In the genomic region with DNA sequence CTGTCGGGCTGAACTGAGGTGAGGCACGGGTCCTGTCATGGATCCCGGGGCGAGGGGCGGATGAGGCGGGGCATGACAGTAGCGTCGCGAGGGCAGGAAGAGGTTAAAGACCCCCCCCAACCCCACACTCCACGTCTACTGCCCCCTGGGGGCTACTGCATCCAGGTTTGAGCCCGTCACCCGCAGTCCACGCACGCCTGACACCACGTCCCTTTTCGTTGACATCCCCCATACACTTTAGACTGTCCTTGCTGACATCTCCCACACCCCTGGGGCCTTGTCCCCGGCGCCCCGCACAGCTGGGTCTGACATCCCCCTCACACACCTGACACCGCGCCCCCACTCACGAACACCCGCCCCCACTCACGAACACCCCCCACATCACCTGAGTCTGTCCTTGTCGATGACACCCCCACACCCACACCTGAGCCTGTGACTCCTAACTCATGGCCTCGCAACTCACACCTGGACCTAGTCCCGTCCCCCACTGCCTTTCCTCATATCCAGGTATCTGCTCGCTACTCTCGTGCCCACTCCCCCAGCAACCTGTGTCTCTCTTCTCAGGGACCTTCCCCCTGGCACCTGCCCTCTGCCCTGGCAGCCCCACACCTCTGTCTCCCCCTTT, we compare ENCODE assay signal across 8 cellular contexts. TPM values are rescaled to one million over a fixed set of nuclear protein-coding genes. Genes with fewer than 3 reads are reported as not detected.
DNase-seq lines count a peak whose midpoint lies in the region; ATAC-seq, FAIRE-seq and TF ChIP-seq lines count a peak whose summit lies in the region.

No MANE protein-coding gene starts in this region.

- no peak overlapping the region for H4K91ac ChIP-seq in H1 (replicated peaks; ENCODE audit: insufficient read length, low read length)

- peaks cover 16% of the 10 kb centered on the region for H3K4me1 Mint-ChIP-seq in neural progenitor cell

- DNase-seq in GM19239 (ENCODE audit: insufficient read length, low spot score) (peak; percentile 52), RWPE1 (ENCODE audit: low spot score) (peak; percentile 18), H1 (ENCODE audit: low read depth in 1 of 2, low spot score in 2 of 2) (no peak), neural progenitor cell (ENCODE audit: low spot score) (no peak)
- no peak for DNase-seq in stimulated activated CD4-positive, alpha-beta T cell treated with anti-CD3 and anti-CD28 coated beads, Interleukin-4, amount 100 ng/mL, for 1 hour

- H3K4me3 ChIP-seq in BLaER1, result peak overlapping the region; percentile 81
- peak overlapping the region; percentile 32 to 67 (median 51); a peak in 7 of 8 replicates for H3K4me3 ChIP-seq in H1 (ENCODE audit: extremely low read depth in 1 of 4, insufficient read depth in 2 of 4, low read depth in 3 of 4, low read length in 4 of 4)
- H3K4me3 ChIP-seq in neural progenitor cell, result peak overlapping the region; percentile 48

- H3K14ac ChIP-seq in H1 (ENCODE audit: insufficient read length), result no peak overlapping the region

- no peaks in the 10 kb centered on the region for H3K79me2 ChIP-seq in H1 (ENCODE audit: control insufficient read depth in 1 of 2, insufficient read depth in 2 of 2, low read length in 2 of 2)
- no peaks in the 10 kb centered on the region for H3K79me2 ChIP-seq in neural progenitor cell (ENCODE audit: low read depth)

- ATAC-seq in HG02884 (IDR thresholded peaks at IDR 0.05; ENCODE audit: unreplicated experiment) (no peak), GM18519 (IDR thresholded peaks at IDR 0.05; ENCODE audit: low FRiP score, unreplicated experiment) (no peak)

- H3K23ac ChIP-seq in H1 (ENCODE audit: insufficient read length), result no peak overlapping the region

- no peaks in the 10 kb centered on the region for H3K27me3 ChIP-seq in BLaER1
- H3K27me3 ChIP-seq in H1 (replicated peaks in 1 of 4; ENCODE audit: control insufficient read depth in 3 of 4, extremely low read depth in 1 of 4, insufficient read depth in 3 of 4, low read length in 3 of 4), result peaks cover 0 to 41% (median 30%) of the 10 kb centered on the region in 4 experiments; a peak in 6 of 7 replicates
- H3K27me3 ChIP-seq in neural progenitor cell, result peaks cover 47% of the 10 kb centered on the region

- H3K56ac ChIP-seq in H1 (replicated peaks; ENCODE audit: insufficient read length, low read depth, low read length), result no peak overlapping the region

- 31% methylated on average over 12 of the region's 29 CpGs; no CpG with 5 or more reads in 1 of the 2 experiments for WGBS in H1 (ENCODE audit: extremely low coverage in 1 of 2, insufficient coverage in 1 of 2, insufficient read length in 1 of 2, insufficient replicate concordance in 2 of 2, low coverage in 1 of 2, low lambda C conversion rate in 2 of 2, missing lambda C conversion rate in 1 of 2), 2 experiments

- H3K4me2 ChIP-seq in BLaER1 (peak overlapping the region; percentile 97), H1 (ENCODE audit: insufficient read depth in 1 of 2, low read depth in 2 of 2, low read length in 2 of 2) (peak overlapping the region; percentile 72 to 92), neural progenitor cell (peak overlapping the region; percentile 81)

- no peak overlapping the region for H2BK5ac ChIP-seq in H1 (ENCODE audit: low read depth, low read length)

- TF ChIP-seq EP300 in H1 (IDR thresholded peaks at IDR 0.05; ENCODE audit: borderline replicate concordance in 1 of 2, low read depth in 2 of 2, low read length in 2 of 2), result no peak

- H4K20me1 ChIP-seq in BLaER1 (no peaks in the 10 kb centered on the region), H1 (replicated peaks in 1 of 2; ENCODE audit: control insufficient read depth in 1 of 2, insufficient read depth in 2 of 2, low read length in 2 of 2) (peaks cover 2 to 7% of the 10 kb centered on the region in 2 experiments), neural progenitor cell (ENCODE audit: low read depth) (peaks cover 3% of the 10 kb centered on the region)

- POLR2A ChIA-PET in RWPE1 (lab: Yijun Ruan, JAX; ENCODE audit: low non-redundant PET) (no interaction called here), H1 (lab: Charles Lee; ENCODE audit: partially characterized antibody) (interaction anchor here (1.0 to 5.1 kb wide), 10 partner anchors 10 to 160 kb away, joined by 3 to 31 read pairs (median 4); no protein-coding TSS in a partner anchor)

- H4K5ac ChIP-seq in H1 (ENCODE audit: insufficient read length, low read depth, low read length), result no peak overlapping the region

- no peak for FAIRE-seq in GM19239 (lab: Jason Lieb, UNC)
- no peak for FAIRE-seq in H1 (lab: Jason Lieb, UNC)

- no peak overlapping the region for H3K18ac ChIP-seq in H1 (ENCODE audit: extremely low read depth, low read length)

- H4K8ac ChIP-seq in H1 (ENCODE audit: extremely low read depth, insufficient read depth, low read length), result no peak overlapping the region

- peaks cover 16% of the 10 kb centered on the region for H3F3A ChIP-seq in neural progenitor cell (ENCODE audit: low read depth)

- H2BK120ac ChIP-seq in H1 (replicated peaks; ENCODE audit: low read depth, low read length), result no peak overlapping the region

- H3K27ac Mint-ChIP-seq in neural progenitor cell, result no peak overlapping the region

- H3K4me3 Mint-ChIP-seq in neural progenitor cell, result peak overlapping the region; percentile 91

- H3K9ac ChIP-seq in BLaER1 (peak overlapping the region; percentile 80), H1 (replicated peaks in 1 of 4; ENCODE audit: extremely low read depth in 1 of 4, low read depth in 3 of 4, low read length in 3 of 4) (peak overlapping the region in 1 of 4 experiments; percentile 15; a peak in 2 of 7 replicates), neural progenitor cell (no peak overlapping the region)

- H3K27me3 Mint-ChIP-seq in neural progenitor cell (ENCODE audit: insufficient read depth, low read depth), result peaks cover 20% of the 10 kb centered on the region

- TF ChIP-seq CTCF in RWPE1 (conservative IDR thresholded peaks at IDR 0.05; ENCODE audit: low read depth) (no peak), H1 (IDR thresholded peaks at IDR 0.05; ENCODE audit: control extremely low read depth in 1 of 3, insufficient read depth in 1 of 3, low read depth in 1 of 3, low read length in 3 of 3) (no peak), neural progenitor cell (IDR thresholded peaks at IDR 0.05) (peak; percentile 35)

- TF ChIP-seq POLR2A in H1 (IDR thresholded peaks at IDR 0.05; ENCODE audit: control extremely low read depth in 1 of 2, low read depth in 2 of 2, low read length in 2 of 2), result no peak

- peaks cover 2% of the 10 kb centered on the region for H3K36me3 Mint-ChIP-seq in neural progenitor cell

- no peaks in the 10 kb centered on the region for H3K9me3 Mint-ChIP-seq in neural progenitor cell

- peak overlapping the region; percentile 76 for H3K27ac ChIP-seq in BLaER1
- peak overlapping the region; percentile 73 for H3K27ac ChIP-seq in RWPE1
- H3K27ac ChIP-seq in H1 (ENCODE audit: low read depth, low read length), result no peak overlapping the region
- no peak overlapping the region for H3K27ac ChIP-seq in neural progenitor cell

- H3K9me3 ChIP-seq in BLaER1 (no peaks in the 10 kb centered on the region), H1 (ENCODE audit: insufficient read depth in 2 of 2, low read depth in 1 of 2, low read length in 1 of 2) (no peaks in the 10 kb centered on the region), neural progenitor cell (ENCODE audit: low read depth) (no peaks in the 10 kb centered on the region)

- H3K4me1 ChIP-seq in BLaER1 (peaks cover 61% of the 10 kb centered on the region), H1 (replicated peaks in 1 of 4; ENCODE audit: control insufficient read depth in 3 of 4, insufficient read depth in 4 of 4, low read length in 3 of 4) (peaks cover 0 to 7% (median 5%) of the 10 kb centered on the region in 4 experiments; a peak in 5 of 7 replicates), neural progenitor cell (peaks cover 5% of the 10 kb centered on the region)

- TF ChIP-seq RAD21 in H1 (IDR thresholded peaks at IDR 0.05 in 1 of 2, conservative IDR thresholded peaks at IDR 0.05 in 1 of 2; ENCODE audit: low read depth in 2 of 2, low read length in 2 of 2), result no peak

- H3K23me2 ChIP-seq in H1 (ENCODE audit: low read depth, low read length), result peaks cover 6% of the 10 kb centered on the region

- H3K36me3 ChIP-seq in BLaER1 (peaks cover 32% of the 10 kb centered on the region), H1 (ENCODE audit: control insufficient read depth in 2 of 4, insufficient read depth in 4 of 4, low read length in 3 of 4) (no peaks in the 10 kb centered on the region), neural progenitor cell (no peaks in the 10 kb centered on the region)

- H2BK15ac ChIP-seq in H1 (ENCODE audit: low read length), result no peak overlapping the region

- H2AFZ ChIP-seq in H1 (ENCODE audit: low read length) (no peak overlapping the region), neural progenitor cell (replicated peaks) (no peak overlapping the region)

- 0 out of 2 replicates have a peak overlapping the region, but pooled peaks have one; percentile 28 for H2AK5ac ChIP-seq in H1 (ENCODE audit: low read depth, low read length)

- H2BK12ac ChIP-seq in H1 (ENCODE audit: low read depth, low read length), result no peak overlapping the region

- H3K79me1 ChIP-seq in H1 (ENCODE audit: low read depth, low read length), result no peaks in the 10 kb centered on the region

- CTCF ChIA-PET in RWPE1 (lab: Yijun Ruan, JAX), result no interaction called here
- CTCF ChIA-PET in H1 (lab: Charles Lee; ENCODE audit: partially characterized antibody), result interaction anchor here (1.4 to 3.7 kb wide), 2 partner anchors 34 to 52 kb away, joined by 3 to 23 read pairs; no protein-coding TSS in a partner anchor

- H2BK20ac ChIP-seq in H1 (ENCODE audit: low read length), result no peak overlapping the region

- no peak overlapping the region for H3K4ac ChIP-seq in H1 (replicated peaks; ENCODE audit: insufficient read length, low read depth, low read length)

RNA-seq across cellular contexts. Expression of a gene that starts 0.4 kb away (rescaled TPM):
- total RNA-seq in H1 (2021; fragmentation: NEBNext Ultra II Directional; extraction: Animal tissue kit (Norgen Biotek cat#: 25700)), result 4.1 and 6.2 TPM in 2 replicates
- 5.9 and 10.5 TPM in 2 replicates for polyA plus RNA-seq in H1 (2011; rRNA removed)
- 8.0 TPM for polyA plus RNA-seq in H1 (2011; cell fraction: cytosol; rRNA removed)
- 23.0 TPM for polyA plus RNA-seq in H1 (2011; cell fraction: nucleus; rRNA removed)
- polyA plus RNA-seq in H1 (2012, experiment 1 of 2), result 5.2 to 8.6 TPM (median 7.7 TPM) in 4 replicates
- 7.8 TPM for polyA plus RNA-seq in H1 (2012, experiment 2 of 2)
- 5.2 TPM for polyA plus RNA-seq in H1 (2013, experiment 1 of 2)
- 4.3 TPM for polyA plus RNA-seq in H1 (2013, experiment 2 of 2)
- 3.4 and 6.9 TPM in 2 replicates for polyA minus RNA-seq in H1 (2011; rRNA and poly(A)+ RNA removed)
- 3.6 TPM for polyA minus RNA-seq in H1 (2011; cell fraction: cytosol; rRNA and poly(A)+ RNA removed)
- 5.3 TPM for polyA minus RNA-seq in H1 (2011; cell fraction: nucleus; rRNA and poly(A)+ RNA removed)
- 4.0 and 6.2 TPM in 2 replicates for total RNA-seq in neural progenitor cell (ENCODE audit: low replicate concordance)

RNA-seq across cellular contexts. Expression of a gene that starts 30.8 kb away (rescaled TPM):
- 68.3 and 73.7 TPM in 2 replicates for total RNA-seq in H1 (2021; fragmentation: NEBNext Ultra II Directional; extraction: Animal tissue kit (Norgen Biotek cat#: 25700))
- 67.1 and 87.0 TPM in 2 replicates for polyA plus RNA-seq in H1 (2011; rRNA removed)
- 81.6 TPM for polyA plus RNA-seq in H1 (2011; cell fraction: cytosol; rRNA removed)
- polyA plus RNA-seq in H1 (2011; cell fraction: nucleus; rRNA removed), result 85.0 TPM
- 64.7 to 67.4 TPM (median 66.0 TPM) in 4 replicates for polyA plus RNA-seq in H1 (2012, experiment 1 of 2)
- 71.8 TPM for polyA plus RNA-seq in H1 (2012, experiment 2 of 2)
- polyA plus RNA-seq in H1 (2013, experiment 1 of 2), result 29.2 TPM
- polyA plus RNA-seq in H1 (2013, experiment 2 of 2), result 30.1 TPM
- 70.4 and 79.2 TPM in 2 replicates for polyA minus RNA-seq in H1 (2011; rRNA and poly(A)+ RNA removed)
- polyA minus RNA-seq in H1 (2011; cell fraction: cytosol; rRNA and poly(A)+ RNA removed), result 56.6 TPM
- polyA minus RNA-seq in H1 (2011; cell fraction: nucleus; rRNA and poly(A)+ RNA removed), result 44.6 TPM
- total RNA-seq in neural progenitor cell (ENCODE audit: low replicate concordance), result 18.1 and 35.0 TPM in 2 replicates

RNA-seq across cellular contexts. Expression of a gene that starts 30.9 kb away (rescaled TPM):
- total RNA-seq in H1 (2021; fragmentation: NEBNext Ultra II Directional; extraction: Animal tissue kit (Norgen Biotek cat#: 25700)), result 106 and 114 TPM in 2 replicates
- 57.7 and 76.6 TPM in 2 replicates for polyA plus RNA-seq in H1 (2011; rRNA removed)
- polyA plus RNA-seq in H1 (2011; cell fraction: cytosol; rRNA removed), result 111 TPM
- 292 TPM for polyA plus RNA-seq in H1 (2011; cell fraction: nucleus; rRNA removed)
- 78.9 to 101 TPM (median 93.9 TPM) in 4 replicates for polyA plus RNA-seq in H1 (2012, experiment 1 of 2)
- 16.4 TPM for polyA plus RNA-seq in H1 (2012, experiment 2 of 2)
- polyA plus RNA-seq in H1 (2013, experiment 1 of 2), result 104 TPM
- 87.0 TPM for polyA plus RNA-seq in H1 (2013, experiment 2 of 2)
- 45.0 and 55.2 TPM in 2 replicates for polyA minus RNA-seq in H1 (2011; rRNA and poly(A)+ RNA removed)
- 33.8 TPM for polyA minus RNA-seq in H1 (2011; cell fraction: cytosol; rRNA and poly(A)+ RNA removed)
- polyA minus RNA-seq in H1 (2011; cell fraction: nucleus; rRNA and poly(A)+ RNA removed), result 74.1 TPM
- total RNA-seq in neural progenitor cell (ENCODE audit: low replicate concordance), result 123 and 125 TPM in 2 replicates

Comparison
In these comparisons a context has a peak if more than half of its experiments do, and no peak if none do; other contexts are left out.
1. H3K27ac ChIP-seq: peak in BLaER1 (single experiment) and RWPE1 (single experiment); none in H1 (single experiment) and neural progenitor cell (single experiment).
2. DNase-seq: peak in GM19239 (single experiment) and RWPE1 (single experiment); none in H1 (0 of 2), neural progenitor cell (single experiment) and stimulated activated CD4-positive, alpha-beta T cell treated with anti-CD3 and anti-CD28 coated beads, Interleukin-4, amount 100 ng/mL, for 1 hour (single experiment).
3. Peak in every context shown above with its lines, with median percentiles within 50 percentile points of each other: H3K4me2 ChIP-seq and H3K4me3 ChIP-seq.